ENCODE assay signal across 13 cellular contexts in the genomic region with DNA sequence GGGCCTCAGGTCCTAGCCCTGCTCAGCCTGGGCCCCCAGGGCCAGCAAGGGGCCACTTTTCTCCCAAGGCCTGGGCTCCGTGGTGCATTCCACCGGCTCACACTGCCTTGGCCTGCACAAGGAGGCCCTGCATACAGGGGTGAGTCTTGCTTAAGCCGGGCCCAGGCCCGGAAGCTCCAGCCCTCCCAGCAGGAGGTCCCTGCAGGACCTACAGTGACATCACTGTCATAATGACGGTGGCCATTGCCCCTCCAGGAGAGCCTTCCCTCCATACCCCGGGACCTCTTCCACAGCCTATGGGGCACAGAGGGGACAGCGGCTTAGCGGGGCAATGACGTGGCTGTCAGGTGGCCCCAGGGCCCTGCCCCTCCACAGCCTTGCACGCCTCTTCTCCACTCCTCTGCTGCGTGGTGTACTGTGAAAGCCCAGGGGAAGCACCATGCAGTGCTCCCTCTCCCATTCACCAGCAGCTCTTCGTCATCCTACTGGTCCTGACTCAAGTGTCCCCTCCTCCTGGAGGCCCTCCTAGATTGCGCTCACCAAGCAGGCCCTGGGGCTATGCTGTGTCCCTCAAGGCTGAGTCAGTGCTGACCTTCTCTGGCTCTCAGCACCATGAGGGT. TPM values are rescaled to one million over a fixed set of nuclear protein-coding genes. Genes with fewer than 3 reads are reported as not detected.
DNase-seq lines count a peak whose midpoint lies in the region; ATAC-seq, FAIRE-seq and TF ChIP-seq lines count a peak whose summit lies in the region.
"Had no signal": no experiment of that assay in that cellular context is flagged by ENCODE, and none has a peak within 500 bp of the region (broad histone marks: within the 10 kb centered on the region; RNA-seq: fewer than 3 reads in every experiment).

No MANE protein-coding gene starts in this region.

- no TSS peak for BruUV-seq in Calu3 (replicated peaks; lab: Mats Ljungman, UMichigan)
- no TSS peak for BruUV-seq in PC-3 (replicated peaks; lab: Mats Ljungman, UMichigan)

- no peak overlapping the region for H2AFZ ChIP-seq in PC-3 (ENCODE audit: low read length)

- peaks cover 58% of the 10 kb centered on the region for H3K36me3 Mint-ChIP-seq in Calu3 (ENCODE audit: insufficient read depth, unreplicated experiment)
- H3K36me3 Mint-ChIP-seq in natural killer cell treated with Interleukin-12 subunit alpha and Interleukin-12 subunit beta and Interleukin-15 and Interleukin-18, amount 100 ng/mL, for 72 hours: no peaks in the 10 kb centered on the region

- H3K79me2 ChIP-seq in PC-3 (ENCODE audit: low read length): peaks cover 19% of the 10 kb centered on the region

- no peaks in the 10 kb centered on the region for H3K27me3 Mint-ChIP-seq in Calu3 (ENCODE audit: unreplicated experiment)
- H3K27me3 Mint-ChIP-seq in natural killer cell treated with Interleukin-12 subunit alpha and Interleukin-12 subunit beta and Interleukin-15 and Interleukin-18, amount 100 ng/mL, for 72 hours: peaks cover 0 to 2% of the 10 kb centered on the region in 2 donors

- POLR2A ChIA-PET in PC-3 (lab: Charles Lee; ENCODE audit: unreplicated experiment): interaction anchor here (0.5 kb wide), 1 partner anchor 14 kb away, joined by 4 read pairs; no protein-coding TSS in a partner anchor

- H3K9ac ChIP-seq in PC-3 (ENCODE audit: low read length): peak overlapping the region; percentile 93

- H3K4me3 Mint-ChIP-seq in Calu3 (ENCODE audit: low read depth, unreplicated experiment): peak overlapping the region; percentile 75
- peak overlapping the region; percentile 88 for H3K4me3 Mint-ChIP-seq in natural killer cell treated with Interleukin-12 subunit alpha and Interleukin-12 subunit beta and Interleukin-15 and Interleukin-18, amount 100 ng/mL, for 72 hours

- H3K27ac Mint-ChIP-seq in Calu3 (ENCODE audit: unreplicated experiment): peak overlapping the region; percentile 92
- peak overlapping the region; percentile 73 to 87 for H3K27ac Mint-ChIP-seq in natural killer cell treated with Interleukin-12 subunit alpha and Interleukin-12 subunit beta and Interleukin-15 and Interleukin-18, amount 100 ng/mL, for 72 hours

- H3F3A ChIP-seq in PC-3 (ENCODE audit: low read length, unreplicated experiment): no peaks in the 10 kb centered on the region

- H4K20me1 ChIP-seq in PC-3 (ENCODE audit: low read length): no peaks in the 10 kb centered on the region

- peak overlapping the region; percentile 100 for H3K27ac ChIP-seq in PC-3 (ENCODE audit: low read length)

- ATAC-seq in PC-3 (peak; percentile 3), HG03442 (IDR thresholded peaks at IDR 0.05; ENCODE audit: unreplicated experiment) (no peak)
- ATAC-seq in natural killer cell treated with Interleukin-12 subunit alpha and Interleukin-12 subunit beta and Interleukin-15 and Interleukin-18, amount 100 ng/mL, for 72 hours: no peak
- ATAC-seq: activated CD4-positive, CD25-positive, alpha-beta regulatory T cell treated with anti-CD3 and anti-CD28 coated beads, Interleukin-2, amount 50 U/mL, for 24 hours; gastrocnemius medialis had no signal

- intact Hi-C loops in Calu3 (cut with micrococcal nuclease; ENCODE audit: unreplicated experiment) (loop anchor here (5.0 kb wide), 1 partner anchor 35 kb away; a partner anchor contains a TSS), PC-3 (cut with micrococcal nuclease) (no loop called here)

- peaks cover 61% of the 10 kb centered on the region for H3K4me1 Mint-ChIP-seq in Calu3 (ENCODE audit: low read depth, unreplicated experiment)
- H3K4me1 Mint-ChIP-seq in natural killer cell treated with Interleukin-12 subunit alpha and Interleukin-12 subunit beta and Interleukin-15 and Interleukin-18, amount 100 ng/mL, for 72 hours (ENCODE audit: low read depth in 2 of 2): peaks cover 67 to 72% of the 10 kb centered on the region in 2 donors

- no peaks in the 10 kb centered on the region for H3K36me3 ChIP-seq in PC-3 (ENCODE audit: low read depth, low read length)
- H3K36me3 ChIP-seq in bronchial epithelial cell (ENCODE audit: control insufficient read depth, insufficient read depth, low read length): no peaks in the 10 kb centered on the region

- CTCF ChIA-PET in Calu3 (lab: Charles Lee) (interaction anchor here (0.6 to 1.2 kb wide), 2 partner anchors 9 to 167 kb away, joined by 3 read pairs; no protein-coding TSS in a partner anchor), PC-3 (lab: Charles Lee) (no interaction called here)

- no peaks in the 10 kb centered on the region for H3K9me3 Mint-ChIP-seq in Calu3 (ENCODE audit: low read depth, unreplicated experiment)
- H3K9me3 Mint-ChIP-seq in natural killer cell treated with Interleukin-12 subunit alpha and Interleukin-12 subunit beta and Interleukin-15 and Interleukin-18, amount 100 ng/mL, for 72 hours: no peaks in the 10 kb centered on the region

- peaks cover 56% of the 10 kb centered on the region for H3K4me1 ChIP-seq in PC-3 (ENCODE audit: insufficient read depth, low read length)

- DNase-seq in Calu3 (peak; percentile 68), PC-3 (peak; percentile 70), bronchial epithelial cell (ENCODE audit: low read depth) (peak; percentile 37), GM13976 (ENCODE audit: low spot score) (no peak), HK-2 (ENCODE audit: unreplicated experiment) (no peak), SK-N-DZ (ENCODE audit: low spot score) (no peak)
- peak; percentile 56 for DNase-seq in natural killer cell treated with Interleukin-12 subunit alpha and Interleukin-12 subunit beta and Interleukin-15 and Interleukin-18, amount 100 ng/mL, for 72 hours (ENCODE audit: low spot score)
- DNase-seq: DMS79, gastrocnemius medialis, HCEC 1CT had no signal

- FAIRE-seq in bronchial epithelial cell (lab: Jason Lieb, UNC): no peak

- H3K9me3 ChIP-seq in PC-3 (ENCODE audit: low read length): no peaks in the 10 kb centered on the region
- H3K9me3 ChIP-seq: gastrocnemius medialis had no signal

- no peaks in the 10 kb centered on the region for H3K9me2 ChIP-seq in PC-3 (replicated peaks; ENCODE audit: low read length)

- H3K4me3 ChIP-seq in PC-3 (ENCODE audit: low read length): peak overlapping the region; percentile 43; the same call in 1 of the 2 replicates
- H3K4me3 ChIP-seq in bronchial epithelial cell (ENCODE audit: low read depth, low read length): no peak overlapping the region
- H3K4me3 ChIP-seq: gastrocnemius medialis had no signal

- H3K27me3 ChIP-seq in PC-3 (ENCODE audit: low read length) (no peaks in the 10 kb centered on the region), bronchial epithelial cell (ENCODE audit: control insufficient read depth, insufficient read depth, low read length) (no peaks in the 10 kb centered on the region)
- H3K27me3 ChIP-seq: gastrocnemius medialis had no signal

- in situ Hi-C loops in GM13976 (cut with MboI; ENCODE audit: low sequenced_read_pairs, unreplicated experiment): no loop called here

- H3K4me2 ChIP-seq in PC-3 (ENCODE audit: low read length): peak overlapping the region; percentile 80

- TF ChIP-seq CTCF in Calu3 (IDR thresholded peaks at IDR 0.05; ENCODE audit: unreplicated experiment) (no peak), PC-3 (conservative IDR thresholded peaks at IDR 0.05; ENCODE audit: low read depth, low read length) (no peak), bronchial epithelial cell (IDR thresholded peaks at IDR 0.05; ENCODE audit: insufficient read depth, low read length, severe bottlenecking) (no peak), GM13976 (IDR thresholded peaks at IDR 0.05; ENCODE audit: borderline replicate concordance, control extremely low read depth, extremely low read depth, insufficient read depth, missing control alignments) (no peak)

RNA-seq across cellular contexts. Expression of a gene that starts 32.3 kb away (rescaled TPM):
- 37.9 and 40.1 TPM in 2 replicates for total RNA-seq in Calu3 (2022)
- total RNA-seq in PC-3 (2014; rRNA removed): 42.1 and 51.4 TPM in 2 replicates
- total RNA-seq in bronchial epithelial cell: 6.8 and 16.1 TPM in 2 replicates
- 1 to 10 TPM; 7.2 to 9.1 TPM for total RNA-seq in natural killer cell treated with Interleukin-12 subunit alpha and Interleukin-12 subunit beta and Interleukin-15 and Interleukin-18, amount 100 ng/mL, for 72 hours
- 20.4 and 24.0 TPM in 2 replicates for polyA plus RNA-seq in SK-N-DZ (2014; cell fraction: cytosol; rRNA removed)
- 17.3 and 27.1 TPM in 2 replicates for polyA plus RNA-seq in SK-N-DZ (2014; cell fraction: nucleus; rRNA removed)
- total RNA-seq: OCI-LY7 had no signal

Comparison
In these comparisons a context has a peak if more than half of its experiments do, and no peak if none do; other contexts are left out.
1. DNase-seq: peak in Calu3 (single experiment), PC-3 (single experiment), bronchial epithelial cell (single experiment) and natural killer cell treated with Interleukin-12 subunit alpha and Interleukin-12 subunit beta and Interleukin-15 and Interleukin-18, amount 100 ng/mL, for 72 hours (single experiment); none in GM13976 (single experiment), HK-2 (single experiment) and SK-N-DZ (single experiment).